ENCODE assay signal across 2 cellular contexts in the genomic region with DNA sequence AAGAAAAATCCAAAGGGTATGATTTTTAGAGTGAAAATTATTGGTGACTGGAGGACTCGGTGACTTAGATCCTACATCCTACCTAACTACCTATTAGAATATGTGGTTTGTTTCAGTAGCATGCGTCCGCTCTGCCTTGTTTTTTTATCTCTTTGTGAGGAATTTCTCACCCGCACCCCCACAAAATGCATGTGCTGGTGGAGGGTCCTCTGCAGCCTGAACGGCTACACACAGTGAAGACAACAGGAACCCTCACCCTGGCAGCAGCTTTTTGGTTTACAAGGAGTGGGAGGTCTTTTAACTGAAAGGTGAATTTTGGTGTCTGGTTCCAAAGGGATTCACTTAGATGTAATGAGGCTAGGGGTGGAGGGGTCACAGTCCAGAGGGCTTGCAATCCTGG.
TF ChIP-seq lines count a peak whose summit lies in the region.

No MANE protein-coding gene starts in this region.

TF ChIP-seq in WTC11, 78 proteins besides CTCF, POLR2A, EP300 and RAD21:
- TF ChIP-seq ETV6 (CRISPR knock-in tag; IDR thresholded peaks at IDR 0.05) (no peak), NFE2L1 (CRISPR knock-in tag; IDR thresholded peaks at IDR 0.05) (no peak), ZNF317 (CRISPR knock-in tag; IDR thresholded peaks at IDR 0.05; ENCODE audit: borderline replicate concordance, low read depth) (no peak), KAT7 (CRISPR knock-in tag; IDR thresholded peaks at IDR 0.05; ENCODE audit: borderline replicate concordance) (no peak), RORB (CRISPR knock-in tag; IDR thresholded peaks at IDR 0.05) (no peak), MYBL2 (CRISPR knock-in tag; IDR thresholded peaks at IDR 0.05) (no peak), IRF2 (CRISPR knock-in tag; IDR thresholded peaks at IDR 0.05; ENCODE audit: borderline replicate concordance, low read depth) (no peak), ZNF423 (CRISPR knock-in tag; IDR thresholded peaks at IDR 0.05) (no peak), ZNF232 (CRISPR knock-in tag; IDR thresholded peaks at IDR 0.05) (no peak), ZNF263 (CRISPR knock-in tag; IDR thresholded peaks at IDR 0.05; ENCODE audit: low read depth) (no peak), OVOL2 (CRISPR knock-in tag; IDR thresholded peaks at IDR 0.05; ENCODE audit: borderline replicate concordance) (no peak), GABPB1 (CRISPR knock-in tag; IDR thresholded peaks at IDR 0.05) (no peak), GRHL2 (CRISPR knock-in tag; IDR thresholded peaks at IDR 0.05; ENCODE audit: insufficient replicate concordance, severe bottlenecking) (no peak), MXD4 (CRISPR knock-in tag; IDR thresholded peaks at IDR 0.05; ENCODE audit: borderline replicate concordance) (no peak), ATF1 (CRISPR knock-in tag; IDR thresholded peaks at IDR 0.05) (no peak)
- TF ChIP-seq, protein P1, sequence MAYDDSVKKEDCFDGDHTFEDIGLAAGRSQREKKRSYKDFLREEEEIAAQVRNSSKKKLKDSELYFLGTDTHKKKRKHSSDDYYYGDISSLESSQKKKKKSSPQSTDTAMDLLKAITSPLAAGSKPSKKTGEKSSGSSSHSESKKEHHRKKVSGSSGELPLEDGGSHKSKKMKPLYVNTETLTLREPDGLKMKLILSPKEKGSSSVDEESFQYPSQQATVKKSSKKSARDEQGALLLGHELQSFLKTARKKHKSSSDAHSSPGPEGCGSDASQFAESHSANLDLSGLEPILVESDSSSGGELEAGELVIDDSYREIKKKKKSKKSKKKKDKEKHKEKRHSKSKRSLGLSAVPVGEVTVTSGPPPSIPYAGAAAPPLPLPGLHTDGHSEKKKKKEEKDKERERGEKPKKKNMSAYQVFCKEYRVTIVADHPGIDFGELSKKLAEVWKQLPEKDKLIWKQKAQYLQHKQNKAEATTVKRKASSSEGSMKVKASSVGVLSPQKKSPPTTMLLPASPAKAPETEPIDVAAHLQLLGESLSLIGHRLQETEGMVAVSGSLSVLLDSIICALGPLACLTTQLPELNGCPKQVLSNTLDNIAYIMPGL (CRISPR knock-in tag; IDR thresholded peaks at IDR 0.05) = no peak
- TF ChIP-seq, protein P2, sequence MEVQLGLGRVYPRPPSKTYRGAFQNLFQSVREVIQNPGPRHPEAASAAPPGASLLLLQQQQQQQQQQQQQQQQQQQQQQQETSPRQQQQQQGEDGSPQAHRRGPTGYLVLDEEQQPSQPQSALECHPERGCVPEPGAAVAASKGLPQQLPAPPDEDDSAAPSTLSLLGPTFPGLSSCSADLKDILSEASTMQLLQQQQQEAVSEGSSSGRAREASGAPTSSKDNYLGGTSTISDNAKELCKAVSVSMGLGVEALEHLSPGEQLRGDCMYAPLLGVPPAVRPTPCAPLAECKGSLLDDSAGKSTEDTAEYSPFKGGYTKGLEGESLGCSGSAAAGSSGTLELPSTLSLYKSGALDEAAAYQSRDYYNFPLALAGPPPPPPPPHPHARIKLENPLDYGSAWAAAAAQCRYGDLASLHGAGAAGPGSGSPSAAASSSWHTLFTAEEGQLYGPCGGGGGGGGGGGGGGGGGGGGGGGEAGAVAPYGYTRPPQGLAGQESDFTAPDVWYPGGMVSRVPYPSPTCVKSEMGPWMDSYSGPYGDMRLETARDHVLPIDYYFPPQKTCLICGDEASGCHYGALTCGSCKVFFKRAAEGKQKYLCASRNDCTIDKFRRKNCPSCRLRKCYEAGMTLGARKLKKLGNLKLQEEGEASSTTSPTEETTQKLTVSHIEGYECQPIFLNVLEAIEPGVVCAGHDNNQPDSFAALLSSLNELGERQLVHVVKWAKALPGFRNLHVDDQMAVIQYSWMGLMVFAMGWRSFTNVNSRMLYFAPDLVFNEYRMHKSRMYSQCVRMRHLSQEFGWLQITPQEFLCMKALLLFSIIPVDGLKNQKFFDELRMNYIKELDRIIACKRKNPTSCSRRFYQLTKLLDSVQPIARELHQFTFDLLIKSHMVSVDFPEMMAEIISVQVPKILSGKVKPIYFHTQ (CRISPR knock-in tag; IDR thresholded peaks at IDR 0.05) = no peak
- TF ChIP-seq, protein P3, sequence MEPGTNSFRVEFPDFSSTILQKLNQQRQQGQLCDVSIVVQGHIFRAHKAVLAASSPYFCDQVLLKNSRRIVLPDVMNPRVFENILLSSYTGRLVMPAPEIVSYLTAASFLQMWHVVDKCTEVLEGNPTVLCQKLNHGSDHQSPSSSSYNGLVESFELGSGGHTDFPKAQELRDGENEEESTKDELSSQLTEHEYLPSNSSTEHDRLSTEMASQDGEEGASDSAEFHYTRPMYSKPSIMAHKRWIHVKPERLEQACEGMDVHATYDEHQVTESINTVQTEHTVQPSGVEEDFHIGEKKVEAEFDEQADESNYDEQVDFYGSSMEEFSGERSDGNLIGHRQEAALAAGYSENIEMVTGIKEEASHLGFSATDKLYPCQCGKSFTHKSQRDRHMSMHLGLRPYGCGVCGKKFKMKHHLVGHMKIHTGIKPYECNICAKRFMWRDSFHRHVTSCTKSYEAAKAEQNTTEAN (CRISPR knock-in tag; IDR thresholded peaks at IDR 0.05) = no peak
- TF ChIP-seq, protein P4, sequence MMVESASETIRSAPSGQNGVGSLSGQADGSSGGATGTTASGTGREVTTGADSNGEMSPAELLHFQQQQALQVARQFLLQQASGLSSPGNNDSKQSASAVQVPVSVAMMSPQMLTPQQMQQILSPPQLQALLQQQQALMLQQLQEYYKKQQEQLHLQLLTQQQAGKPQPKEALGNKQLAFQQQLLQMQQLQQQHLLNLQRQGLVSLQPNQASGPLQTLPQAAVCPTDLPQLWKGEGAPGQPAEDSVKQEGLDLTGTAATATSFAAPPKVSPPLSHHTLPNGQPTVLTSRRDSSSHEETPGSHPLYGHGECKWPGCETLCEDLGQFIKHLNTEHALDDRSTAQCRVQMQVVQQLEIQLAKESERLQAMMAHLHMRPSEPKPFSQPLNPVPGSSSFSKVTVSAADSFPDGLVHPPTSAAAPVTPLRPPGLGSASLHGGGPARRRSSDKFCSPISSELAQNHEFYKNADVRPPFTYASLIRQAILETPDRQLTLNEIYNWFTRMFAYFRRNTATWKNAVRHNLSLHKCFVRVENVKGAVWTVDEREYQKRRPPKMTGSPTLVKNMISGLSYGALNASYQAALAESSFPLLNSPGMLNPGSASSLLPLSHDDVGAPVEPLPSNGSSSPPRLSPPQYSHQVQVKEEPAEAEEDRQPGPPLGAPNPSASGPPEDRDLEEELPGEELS (CRISPR knock-in tag; IDR thresholded peaks at IDR 0.05) = no peak
- TF ChIP-seq, protein P5, sequence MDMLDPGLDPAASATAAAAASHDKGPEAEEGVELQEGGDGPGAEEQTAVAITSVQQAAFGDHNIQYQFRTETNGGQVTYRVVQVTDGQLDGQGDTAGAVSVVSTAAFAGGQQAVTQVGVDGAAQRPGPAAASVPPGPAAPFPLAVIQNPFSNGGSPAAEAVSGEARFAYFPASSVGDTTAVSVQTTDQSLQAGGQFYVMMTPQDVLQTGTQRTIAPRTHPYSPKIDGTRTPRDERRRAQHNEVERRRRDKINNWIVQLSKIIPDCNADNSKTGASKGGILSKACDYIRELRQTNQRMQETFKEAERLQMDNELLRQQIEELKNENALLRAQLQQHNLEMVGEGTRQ (CRISPR knock-in tag; IDR thresholded peaks at IDR 0.05) = no peak

TF ChIP-seq in HepG2, 621 proteins besides CTCF, POLR2A, EP300 and RAD21:
- TF ChIP-seq ZBTB42 (CRISPR knock-in tag; IDR thresholded peaks at IDR 0.05) (no peak), ZNF792 (CRISPR knock-in tag; IDR thresholded peaks at IDR 0.05) (no peak), KDM6A (CRISPR knock-in tag; IDR thresholded peaks at IDR 0.05; ENCODE audit: low read depth) (no peak), IKZF4 (CRISPR knock-in tag; IDR thresholded peaks at IDR 0.05; ENCODE audit: borderline replicate concordance, low read depth, not compliant biosample characterization) (no peak), ZNF674 (CRISPR knock-in tag; IDR thresholded peaks at IDR 0.05; ENCODE audit: low read depth) (no peak)
- TF ChIP-seq, protein P6, sequence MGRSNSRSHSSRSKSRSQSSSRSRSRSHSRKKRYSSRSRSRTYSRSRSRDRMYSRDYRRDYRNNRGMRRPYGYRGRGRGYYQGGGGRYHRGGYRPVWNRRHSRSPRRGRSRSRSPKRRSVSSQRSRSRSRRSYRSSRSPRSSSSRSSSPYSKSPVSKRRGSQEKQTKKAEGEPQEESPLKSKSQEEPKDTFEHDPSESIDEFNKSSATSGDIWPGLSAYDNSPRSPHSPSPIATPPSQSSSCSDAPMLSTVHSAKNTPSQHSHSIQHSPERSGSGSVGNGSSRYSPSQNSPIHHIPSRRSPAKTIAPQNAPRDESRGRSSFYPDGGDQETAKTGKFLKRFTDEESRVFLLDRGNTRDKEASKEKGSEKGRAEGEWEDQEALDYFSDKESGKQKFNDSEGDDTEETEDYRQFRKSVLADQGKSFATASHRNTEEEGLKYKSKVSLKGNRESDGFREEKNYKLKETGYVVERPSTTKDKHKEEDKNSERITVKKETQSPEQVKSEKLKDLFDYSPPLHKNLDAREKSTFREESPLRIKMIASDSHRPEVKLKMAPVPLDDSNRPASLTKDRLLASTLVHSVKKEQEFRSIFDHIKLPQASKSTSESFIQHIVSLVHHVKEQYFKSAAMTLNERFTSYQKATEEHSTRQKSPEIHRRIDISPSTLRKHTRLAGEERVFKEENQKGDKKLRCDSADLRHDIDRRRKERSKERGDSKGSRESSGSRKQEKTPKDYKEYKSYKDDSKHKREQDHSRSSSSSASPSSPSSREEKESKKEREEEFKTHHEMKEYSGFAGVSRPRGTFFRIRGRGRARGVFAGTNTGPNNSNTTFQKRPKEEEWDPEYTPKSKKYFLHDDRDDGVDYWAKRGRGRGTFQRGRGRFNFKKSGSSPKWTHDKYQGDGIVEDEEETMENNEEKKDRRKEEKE (IDR thresholded peaks at IDR 0.05) = no peak
TF ChIP-seq in HepG2: peak in this region for 0.
